ENCODE assay signal across 14 cellular contexts in genomic region chr10:71073451-71074175, GRCh38.
A peak's percentile ranks its signal among the peaks of the same experiment; 100 is the strongest.
DNase-seq lines count a peak whose midpoint lies in the region; ATAC-seq and TF ChIP-seq lines count a peak whose summit lies in the region.
"Had no signal": no experiment of that assay in that cellular context is flagged by ENCODE, and none has a peak within 500 bp of the region (broad histone marks: within the 10 kb centered on the region; RNA-seq: fewer than 3 reads in every experiment).

No MANE protein-coding gene starts in this region.

- ATAC-seq in RWPE2 (ENCODE audit: low read depth) (no peak), HG03565 (IDR thresholded peaks at IDR 0.05; ENCODE audit: unreplicated experiment) (no peak), HG03135 (IDR thresholded peaks at IDR 0.05; ENCODE audit: unreplicated experiment) (no peak)

- no peak overlapping the region for H3K4me3 ChIP-seq in RWPE2 (ENCODE audit: severe bottlenecking)
- no peak overlapping the region for H3K4me3 ChIP-seq in spleen
- H3K4me3 ChIP-seq: BLaER1 treated with 17β-estradiol and CSF1 and Interleukin-3, amounts not matched to agents 10 nM and 100 nM had no signal

- TF ChIP-seq POLR2A in spleen (IDR thresholded peaks at IDR 0.05), result no peak

- H3K4me1 ChIP-seq in RWPE2 (ENCODE audit: insufficient read depth, poor library complexity, severe bottlenecking) (peaks cover 12% of the 10 kb centered on the region), spleen (peaks cover 0 to 18% (median 9%) of the 10 kb centered on the region in 6 donors)

- DNase-seq in activated effector memory CD4-positive, alpha-beta T cell treated with anti-CD3 and anti-CD28 coated beads, Interleukin-2, amount 50 U/mL, for 16 hours, result peak; percentile 48
- no peak for DNase-seq in activated effector memory CD4-positive, alpha-beta T cell treated with Interleukin-2 at 50 U/mL for 16 hours
- peak; percentile 22 for DNase-seq in RWPE2 (ENCODE audit: low spot score)
- DNase-seq in mesenteric fat pad (ENCODE audit: low spot score), result peak; percentile 78
- peak; percentile 61 for DNase-seq in spleen
- DNase-seq: CD8-positive, alpha-beta memory T cell; DMS79; NCI-H1092 treated with DMSO at 0.1 percent for 48 hours; NCI-H2107; NCI-H446; RPMI8226 had no signal

- 85 to 91% (median 87%) methylated on average over 10 to 12 of the region's 12 CpGs for WGBS in spleen, 5 donors

- H3K27ac ChIP-seq in RWPE2 (ENCODE audit: poor library complexity, severe bottlenecking) (no peak overlapping the region), spleen (no peak overlapping the region)
- H3K27ac ChIP-seq: BLaER1 treated with 17β-estradiol and CSF1 and Interleukin-3, amounts not matched to agents 10 nM and 100 nM had no signal

- intact Hi-C loops in spleen (cut with DNase I; ENCODE audit: low total_unique reads), result loop anchor here (10.0 kb wide), 1 partner anchor 111 kb away; no protein-coding TSS in a partner anchor

- H3K9me3 ChIP-seq in RWPE2 (ENCODE audit: severe bottlenecking) (no peaks in the 10 kb centered on the region), spleen (no peaks in the 10 kb centered on the region)
- H3K9me3 ChIP-seq: BLaER1 treated with 17β-estradiol and CSF1 and Interleukin-3, amounts not matched to agents 10 nM and 100 nM had no signal

- no peaks in the 10 kb centered on the region for H3K36me3 ChIP-seq in RWPE2 (ENCODE audit: low read depth)
- no peaks in the 10 kb centered on the region for H3K36me3 ChIP-seq in spleen
- H3K36me3 ChIP-seq: BLaER1 treated with 17β-estradiol and CSF1 and Interleukin-3, amounts not matched to agents 10 nM and 100 nM had no signal

- TF ChIP-seq CTCF in RWPE2 (IDR thresholded peaks at IDR 0.05; ENCODE audit: poor library complexity, severe bottlenecking) (no peak), spleen (IDR thresholded peaks at IDR 0.05 in 8 of 11, conservative IDR thresholded peaks at IDR 0.05 in 3 of 11) (no peak)

- H3K27me3 ChIP-seq in RWPE2 (ENCODE audit: insufficient read depth, poor library complexity, severe bottlenecking) (no peaks in the 10 kb centered on the region), spleen (replicated peaks in 1 of 7) (peaks cover 0 to 6% (median 0%) of the 10 kb centered on the region in 7 donors)
- H3K27me3 ChIP-seq: BLaER1 treated with 17β-estradiol and CSF1 and Interleukin-3, amounts not matched to agents 10 nM and 100 nM had no signal
